In genomic region chr1:242146640-242147039, GRCh38 we compare ENCODE assay signal across 10 cellular contexts.
DNase-seq lines count a peak whose midpoint lies in the region; ATAC-seq and TF ChIP-seq lines count a peak whose summit lies in the region.
"Had no signal": no experiment of that assay in that cellular context is flagged by ENCODE, and none has a peak within 500 bp of the region (broad histone marks: within the 10 kb centered on the region; RNA-seq: fewer than 3 reads in every experiment).

No MANE protein-coding gene starts in this region.

- H3K4me2 ChIP-seq in PC-9, result peak overlapping the region; percentile 34; the same call in 1 of the 2 replicates

- H3K79me2 ChIP-seq in PC-9 (ENCODE audit: low read depth), result no peaks in the 10 kb centered on the region

- BruUV-seq in PC-9 (replicated peaks; lab: Mats Ljungman, UMichigan), result no TSS peak

- CTCF ChIA-PET in PC-9 (lab: Charles Lee), result no interaction called here

- POLR2A ChIA-PET in PC-9 (lab: Charles Lee; ENCODE audit: unreplicated experiment), result no interaction called here

- H3K4me1 ChIP-seq in PC-9 (replicated peaks; ENCODE audit: insufficient read depth) (no peaks in the 10 kb centered on the region), psoas muscle (no peaks in the 10 kb centered on the region)
- H3K4me1 ChIP-seq: Peyer's patch had no signal

- WGBS in psoas muscle, 3 donors, result 39 to 49% (median 42%) methylated on average over 3 of the region's 3 CpGs

- H4K20me1 ChIP-seq in PC-9 (ENCODE audit: insufficient read depth), result no peaks in the 10 kb centered on the region; the same call in 1 of the 2 replicates

- H2AFZ ChIP-seq in PC-9, result no peak overlapping the region

- DNase-seq in PC-9 (no peak), midbrain (lab: John Stamatoyannopoulos, UW) (peak; percentile 45), psoas muscle (no peak), NCI-H1092 (lab: John Stamatoyannopoulos, UW) (no peak), NOMO-1 treated with DMSO at 0.1 percent for 48 hours (lab: John Stamatoyannopoulos, UW; ENCODE audit: unreplicated experiment) (no peak)
- DNase-seq: NCI-H1930, Peyer's patch had no signal

- H3K27me3 ChIP-seq in PC-9 (ENCODE audit: insufficient read depth, low read depth), result no peaks in the 10 kb centered on the region
- H3K27me3 ChIP-seq in psoas muscle (ENCODE audit: insufficient read depth in 3 of 3, low read length in 2 of 3), result no peaks in the 10 kb centered on the region
- H3K27me3 ChIP-seq: Peyer's patch had no signal

- no peaks in the 10 kb centered on the region for H3F3A ChIP-seq in PC-9 (ENCODE audit: insufficient read depth, low read depth)

- H3K36me3 ChIP-seq in PC-9 (ENCODE audit: low read depth) (no peaks in the 10 kb centered on the region), psoas muscle (ENCODE audit: insufficient read depth in 1 of 2, low read depth in 1 of 2) (no peaks in the 10 kb centered on the region)
- H3K36me3 ChIP-seq: Peyer's patch had no signal

- H3K4me3 ChIP-seq in PC-9, result no peak overlapping the region
- no peak overlapping the region for H3K4me3 ChIP-seq in psoas muscle
- H3K4me3 ChIP-seq: Peyer's patch had no signal

- TF ChIP-seq CTCF in PC-9 (conservative IDR thresholded peaks at IDR 0.05), result no peak
- TF ChIP-seq CTCF in psoas muscle (IDR thresholded peaks at IDR 0.05), result no peak

- intact Hi-C loops in PC-9 (cut with micrococcal nuclease; ENCODE audit: unreplicated experiment) (no loop called here), psoas muscle (cut with DNase I) (no loop called here)

- H3K9me3 ChIP-seq in PC-9 (ENCODE audit: insufficient read depth, low read depth) (no peaks in the 10 kb centered on the region), psoas muscle (peaks cover 3% of the 10 kb centered on the region)
- H3K9me3 ChIP-seq: Peyer's patch had no signal

- ATAC-seq in GM18508 (IDR thresholded peaks at IDR 0.05; ENCODE audit: insufficient read depth, unreplicated experiment) (peak; percentile 11), HG02938 (IDR thresholded peaks at IDR 0.05; ENCODE audit: unreplicated experiment) (peak; percentile 7), psoas muscle (no peak), GM21528 (IDR thresholded peaks at IDR 0.05; ENCODE audit: low FRiP score, unreplicated experiment) (no peak)

- H3K9me2 ChIP-seq in PC-9 (ENCODE audit: insufficient read depth), result no peaks in the 10 kb centered on the region; the same call in 1 of the 2 replicates

- H3K27ac ChIP-seq in PC-9 (no peak overlapping the region), psoas muscle (no peak overlapping the region)
- H3K27ac ChIP-seq: Peyer's patch had no signal

Comparison
In these comparisons a context has a peak if more than half of its experiments do, and no peak if none do; other contexts are left out.
1. ATAC-seq: peak in GM18508 (single experiment) and HG02938 (single experiment); none in psoas muscle (0 of 4) and GM21528 (single experiment).